In the genomic region with DNA sequence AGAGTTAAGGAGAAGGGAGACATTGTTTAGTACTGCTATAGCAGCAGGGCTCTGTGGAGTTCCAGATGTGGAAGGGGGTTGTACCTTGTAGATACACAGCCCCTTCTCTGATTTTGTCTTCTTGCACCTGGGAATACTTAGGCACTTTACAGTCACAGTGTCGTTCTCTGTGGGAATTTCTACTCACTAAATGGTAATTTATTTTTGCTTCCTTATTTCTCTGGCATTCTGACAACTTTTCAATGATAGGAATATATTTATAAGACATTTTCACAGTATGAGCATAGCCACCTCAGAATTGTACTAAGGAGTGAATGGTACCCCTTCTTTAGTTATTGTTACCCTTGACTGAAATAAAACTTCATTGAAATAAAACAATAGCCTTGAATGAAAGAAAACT, we compare ENCODE assay signal across 29 cellular contexts.
"Had no signal": no experiment of that assay in that cellular context is flagged by ENCODE, and none has a peak within 500 bp of the region (broad histone marks: within the 10 kb centered on the region; RNA-seq: fewer than 3 reads in every experiment).

No MANE protein-coding gene starts in this region.

- H3K27ac ChIP-seq: left ventricle myocardium inferior, ovary, prostate gland, skin epidermis, stomach, testis, thyroid gland, vagina had no signal

- H3K4me1 ChIP-seq: prostate gland, stomach, testis, upper lobe of left lung, vagina had no signal

- FAIRE-seq: islet of Langerhans, kidney had no signal

- H3K9me3 ChIP-seq: left ventricle myocardium inferior, mucosa of descending colon, ovary, prostate gland, stomach, testis, thyroid gland, transverse colon, upper lobe of left lung, vagina had no signal

- ATAC-seq: naive thymus-derived CD4-positive, alpha-beta T cell; natural killer cell treated with Interleukin-12 subunit alpha and Interleukin-12 subunit beta and Interleukin-15 and Interleukin-18, amount 100 ng/mL, for 72 hours; right cardiac atrium; sciatic nerve; stimulated activated naive B cell treated with anti-CD40 and anti-IgM and Interleukin-4, amounts not matched to agents 10 μg/mL and 1 μg/mL and 100 μg/mL, for 72 hours; stimulated activated naive CD8-positive, alpha-beta T cell treated with anti-CD3 and anti-CD28 coated beads, Interleukin-15, Interleukin-2, amounts not matched to agents 100 U/mL and 50 U/mL, for 24 hours had no signal

- H3K4me3 ChIP-seq: left ventricle myocardium inferior, lung, mucosa of descending colon, ovary, prostate gland, skin epidermis, stomach, testis, thyroid gland, transverse colon, upper lobe of left lung, vagina had no signal

- H3K27me3 ChIP-seq: ovary, stomach, testis, thyroid gland, transverse colon, upper lobe of left lung, vagina had no signal

- DNase-seq: hypothalamus; immature natural killer cell; kidney; left ventricle myocardium inferior; midbrain; mucosa of descending colon; naive thymus-derived CD4-positive, alpha-beta T cell; ovary; posterior cingulate gyrus; retina; right cardiac atrium; stimulated activated CD4-positive, alpha-beta T cell treated with anti-CD3 and anti-CD28 coated beads, Interleukin-12 subunit alpha, Interleukin-12 subunit beta, amount 100 ng/mL, for 4 hours; stimulated activated CD4-positive, alpha-beta T cell treated with anti-CD3 and anti-CD28 coated beads, Interleukin-15, amount 100 ng/mL, for 24 hours; stimulated activated CD4-positive, alpha-beta T cell treated with anti-CD3 and anti-CD28 coated beads, Interleukin-2, amount 100 ng/mL, for 24 hours; stimulated activated CD4-positive, alpha-beta T cell treated with anti-CD3 and anti-CD28 coated beads, Interleukin-4, amount 100 ng/mL, for 1 hour; stimulated activated naive B cell treated with anti-CD40 and anti-IgM and Interleukin-4, amounts not matched to agents 10 μg/mL and 1 μg/mL and 100 μg/mL, for 72 hours; stimulated activated naive CD8-positive, alpha-beta T cell treated with anti-CD3 and anti-CD28 coated beads, Interleukin-15, Interleukin-2, amounts not matched to agents 100 U/mL and 50 U/mL, for 24 hours; stomach; testis; thyroid gland; upper lobe of left lung had no signal

- H3K36me3 ChIP-seq: left ventricle myocardium inferior, ovary, prostate gland, stomach, thyroid gland, transverse colon, upper lobe of left lung, vagina had no signal
